In genomic region chr16:50251375-50252081, GRCh38 we compare ENCODE assay signal across 9 cellular contexts. TPM values are rescaled to one million over a fixed set of nuclear protein-coding genes. Genes with fewer than 3 reads are reported as not detected.
DNase-seq lines count a peak whose midpoint lies in the region; ATAC-seq, FAIRE-seq and TF ChIP-seq lines count a peak whose summit lies in the region.
"Had no signal": no experiment of that assay in that cellular context is flagged by ENCODE, and none has a peak within 500 bp of the region (broad histone marks: within the 10 kb centered on the region; RNA-seq: fewer than 3 reads in every experiment).

No MANE protein-coding gene starts in this region.

- no peak for FAIRE-seq in GM12891 (lab: Jason Lieb, UNC)

- H3K9me3 ChIP-seq in Panc1 (ENCODE audit: control insufficient read depth, insufficient read depth, low read depth, low read length), result no peaks in the 10 kb centered on the region
- H3K9me3 ChIP-seq in fibroblast of lung (ENCODE audit: control insufficient read depth, insufficient read depth, low read depth, low read length), result no peaks in the 10 kb centered on the region
- H3K9me3 ChIP-seq in gastroesophageal sphincter, result no peaks in the 10 kb centered on the region

- no TSS peak for BruUV-seq in Panc1 (replicated peaks; lab: Mats Ljungman, UMichigan)

- H3K36me3 ChIP-seq in Panc1 (ENCODE audit: control insufficient read depth, insufficient read depth, low read length) (no peaks in the 10 kb centered on the region), fibroblast of lung (ENCODE audit: control insufficient read depth, insufficient read depth, low read length) (no peaks in the 10 kb centered on the region), gastroesophageal sphincter (no peaks in the 10 kb centered on the region)

- peak; percentile 84 for DNase-seq in GM03348 (ENCODE audit: low spot score)
- DNase-seq in Panc1 (ENCODE audit: low read depth, low spot score), result no peak
- DNase-seq in fibroblast of lung (ENCODE audit: low read depth in 2 of 2), result peak; percentile 83 to 98
- no peak for DNase-seq in NCI-H2081 treated with DMSO at 0.1 percent for 48 hours (lab: John Stamatoyannopoulos, UW)
- no peak for DNase-seq in GM12891 (ENCODE audit: insufficient read length, low spot score)
- DNase-seq: activated CD4-positive, alpha-beta T cell treated with anti-CD3 and anti-CD28 coated beads, Interleukin-2, amount 50 U/mL, for 48 hours; cerebellar nuclear complex had no signal

- TF ChIP-seq POLR2A in gastroesophageal sphincter (IDR thresholded peaks at IDR 0.05), result no peak
- no peak for TF ChIP-seq POLR2A in GM12891 (IDR thresholded peaks at IDR 0.05; ENCODE audit: low read depth, low read length)

- in situ Hi-C loops in Panc1 (cut with HindIII; ENCODE audit: low pct_unique_long_range_greater_than_20kb, low sequenced_read_pairs), result no loop called here

- no peak overlapping the region for H3K27ac ChIP-seq in Panc1 (ENCODE audit: low read length)
- no peak overlapping the region for H3K27ac ChIP-seq in fibroblast of lung (ENCODE audit: insufficient read depth, low read length)
- H3K27ac ChIP-seq in skin epidermis, result peak overlapping the region in 14 of 21 experiments; percentile 4 to 83 (median 36)
- H3K27ac ChIP-seq in gastroesophageal sphincter, result no peak overlapping the region

- H3K4me2 ChIP-seq in fibroblast of lung (ENCODE audit: extremely low read depth, insufficient read depth, low read length), result no peak overlapping the region

- no peaks in the 10 kb centered on the region for H3K79me2 ChIP-seq in fibroblast of lung (ENCODE audit: control insufficient read depth, insufficient read depth, low read length)

- TF ChIP-seq CTCF in Panc1 (IDR thresholded peaks at IDR 0.05), result no peak
- TF ChIP-seq CTCF in fibroblast of lung (conservative IDR thresholded peaks at IDR 0.05 in 1 of 2, IDR thresholded peaks at IDR 0.05 in 1 of 2; ENCODE audit: low read depth in 1 of 2, low read length in 2 of 2), result no peak
- TF ChIP-seq CTCF in gastroesophageal sphincter (IDR thresholded peaks at IDR 0.05), result no peak

- no peak overlapping the region for H3K9ac ChIP-seq in fibroblast of lung (ENCODE audit: insufficient read depth, low read length)

- WGBS in gastroesophageal sphincter (ENCODE audit: low coverage in 1 of 2), 2 donors, result 32% methylated on average over 3 of the region's 15 CpGs; no CpG with 5 or more reads in 1 of the 2 donors

- no peaks in the 10 kb centered on the region for H3K4me1 ChIP-seq in Panc1 (ENCODE audit: control insufficient read depth, insufficient read depth, low read length)
- H3K4me1 ChIP-seq in fibroblast of lung (ENCODE audit: control insufficient read depth, extremely low read depth, insufficient read depth, low read length), result peaks cover 5% of the 10 kb centered on the region
- peaks cover 0 to 16% (median 0%) of the 10 kb centered on the region in 3 donors for H3K4me1 ChIP-seq in gastroesophageal sphincter

- ATAC-seq in Panc1 (0 out of 2 replicates have a peak, but pooled peaks have one; percentile 51), gastroesophageal sphincter (no peak)

- no peak for TF ChIP-seq EP300 in gastroesophageal sphincter (IDR thresholded peaks at IDR 0.05)

- no peak overlapping the region for H2AFZ ChIP-seq in fibroblast of lung (ENCODE audit: low read length)

- H3K4me3 ChIP-seq in Panc1 (ENCODE audit: low read depth in 2 of 2, low read length in 2 of 2) (no peak overlapping the region), fibroblast of lung (replicated peaks in 1 of 4; ENCODE audit: control extremely low read depth in 1 of 4, insufficient read depth in 1 of 4, low read depth in 3 of 4, low read length in 4 of 4) (no peak overlapping the region), skin epidermis (no peak overlapping the region), gastroesophageal sphincter (no peak overlapping the region)

- H4K20me1 ChIP-seq in fibroblast of lung (ENCODE audit: control insufficient read depth, extremely low read depth, insufficient read depth, low read length), result no peaks in the 10 kb centered on the region

- POLR2A ChIA-PET in Panc1 (lab: Charles Lee), result no interaction called here

- intact Hi-C loops in Panc1 (cut with micrococcal nuclease; ENCODE audit: unreplicated experiment), result loop anchor here (10.0 kb wide), 1 partner anchor 793 kb away; no protein-coding TSS in a partner anchor

- CTCF ChIA-PET in Panc1 (lab: Charles Lee), result no interaction called here

- H3K27me3 ChIP-seq in Panc1 (ENCODE audit: control insufficient read depth, insufficient read depth, low read length), result no peaks in the 10 kb centered on the region
- H3K27me3 ChIP-seq in fibroblast of lung (ENCODE audit: control insufficient read depth, insufficient read depth, low read length), result no peaks in the 10 kb centered on the region
- H3K27me3 ChIP-seq in gastroesophageal sphincter, result no peaks in the 10 kb centered on the region

TF ChIP-seq in GM12891, 5 proteins besides CTCF, POLR2A, EP300 and RAD21:
- TF ChIP-seq POU2F2 (IDR thresholded peaks at IDR 0.05; ENCODE audit: low read depth, low read length) (no peak), TAF1 (IDR thresholded peaks at IDR 0.05; ENCODE audit: low read depth, low read length) (no peak), PAX5 (IDR thresholded peaks at IDR 0.05; ENCODE audit: insufficient read depth, low read length, severe bottlenecking) (no peak), SPI1 (IDR thresholded peaks at IDR 0.05; ENCODE audit: low read depth, low read length) (no peak), POLR2AphosphoS5 (IDR thresholded peaks at IDR 0.05; ENCODE audit: low read depth, low read length) (no peak)

RNA-seq across cellular contexts. Expression of gene ADCY7, which starts 14.8 kb away (rescaled TPM):
- total RNA-seq in Panc1 (2021; ENCODE audit: unreplicated experiment) (6.3 TPM), fibroblast of lung (34.0 and 34.7 TPM in 2 replicates), gastroesophageal sphincter (10 to 100 TPM; 12.7 to 23.5 (median 19.3) TPM)
- 8.9 TPM for polyA plus RNA-seq in Panc1 (2012; ENCODE audit: insufficient read length)
- 9.4 and 9.9 TPM in 2 replicates for polyA plus RNA-seq in fibroblast of lung
- 11.4 and 13.9 TPM in 2 replicates for polyA plus RNA-seq in fibroblast of lung (2012)
- polyA minus RNA-seq in fibroblast of lung (ENCODE audit: low replicate concordance), result 27.4 and 53.6 TPM in 2 replicates
- polyA plus RNA-seq in GM12891 (2012; ENCODE audit: low read depth, missing spikeins), result 23.7 TPM

Comparison
In these comparisons a context has a peak if more than half of its experiments do, and no peak if none do; other contexts are left out.
1. DNase-seq: peak in GM03348 (single experiment) and fibroblast of lung (2 of 2); none in Panc1 (single experiment), NCI-H2081 treated with DMSO at 0.1 percent for 48 hours (single experiment) and GM12891 (single experiment).
2. H3K27ac ChIP-seq: peak in skin epidermis (14 of 21); none in Panc1 (single experiment), fibroblast of lung (single experiment) and gastroesophageal sphincter (0 of 4).